ENCODE assay signal across 9 cellular contexts in the genomic region with DNA sequence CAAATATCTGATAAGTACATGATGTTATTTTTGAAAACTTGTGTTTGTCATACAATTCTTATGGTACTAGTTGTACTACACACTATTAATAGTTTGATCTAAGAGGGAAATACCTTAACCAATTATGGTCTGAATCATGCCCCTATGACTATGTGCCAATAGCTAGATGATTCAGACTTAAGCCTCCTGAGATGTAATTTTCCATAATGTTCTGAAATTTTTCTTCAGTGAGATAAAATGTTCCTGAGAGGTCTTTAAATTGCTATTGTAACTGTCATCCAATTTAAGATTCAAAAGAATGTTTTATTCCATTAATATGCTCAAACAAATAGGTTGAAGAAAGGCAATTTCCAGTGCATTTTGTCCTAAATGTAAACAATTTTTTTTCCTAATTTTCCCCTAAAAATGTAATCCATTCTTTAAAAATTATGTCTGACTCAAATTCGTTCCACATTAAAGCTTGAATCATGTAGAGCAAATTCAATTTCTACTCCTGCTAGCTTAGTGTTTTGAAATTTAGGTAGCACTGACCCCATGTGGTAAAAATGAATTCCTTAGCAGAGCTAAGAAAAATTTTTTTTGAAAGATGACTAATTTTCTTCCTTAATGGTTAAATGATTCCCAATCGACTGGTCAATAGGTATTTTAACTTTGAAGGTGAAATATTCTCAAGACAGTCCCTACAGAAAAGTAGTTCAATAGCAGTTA. TPM values are rescaled to one million over a fixed set of nuclear protein-coding genes. Genes with fewer than 3 reads are reported as not detected.
DNase-seq lines count a peak whose midpoint lies in the region; ATAC-seq and TF ChIP-seq lines count a peak whose summit lies in the region.
"Had no signal": no experiment of that assay in that cellular context is flagged by ENCODE, and none has a peak within 500 bp of the region (broad histone marks: within the 10 kb centered on the region; RNA-seq: fewer than 3 reads in every experiment).

No MANE protein-coding gene starts in this region.

- H3K27ac Mint-ChIP-seq in CD4-positive, alpha-beta T cell: no peak overlapping the region

- no peaks in the 10 kb centered on the region for H3K27me3 Mint-ChIP-seq in CD4-positive, alpha-beta T cell

- H3K4me3 Mint-ChIP-seq in CD4-positive, alpha-beta T cell: no peak overlapping the region

- no peaks in the 10 kb centered on the region for H3K9me3 ChIP-seq in skeletal muscle satellite cell (replicated peaks; ENCODE audit: low read length)
- no peaks in the 10 kb centered on the region for H3K9me3 ChIP-seq in CD4-positive, alpha-beta T cell (ENCODE audit: control insufficient read depth, low read length)

- H3K4me1 ChIP-seq in skeletal muscle satellite cell (ENCODE audit: control insufficient read depth, insufficient read depth, low read length): peaks cover 27% of the 10 kb centered on the region

- no peak overlapping the region for H3K4me3 ChIP-seq in NB4 (ENCODE audit: low read depth, low read length)
- H3K4me3 ChIP-seq in skeletal muscle satellite cell (ENCODE audit: low read length): no peak overlapping the region

- peak; percentile 2 for DNase-seq in NOMO-1 treated with DMSO at 0.1 percent for 48 hours (lab: John Stamatoyannopoulos, UW; ENCODE audit: unreplicated experiment)
- DNase-seq in NOMO-1 treated with dmso at 0.1 percent for 144 hours (lab: John Stamatoyannopoulos, UW; ENCODE audit: unreplicated experiment): no peak
- DNase-seq in NB4 (ENCODE audit: low read depth): peak; percentile 6
- peak; percentile 3 to 27 for DNase-seq in erythroblast (lab: John Stamatoyannopoulos, UW)
- DNase-seq in stimulated activated naive CD4-positive, alpha-beta T cell treated with Interleukin-2 at 50 U/mL for 16 hours (lab: John Stamatoyannopoulos, UW): no peak
- DNase-seq in CD4-positive, alpha-beta T cell: no peak
- DNase-seq: WERI-Rb-1 had no signal

- intact Hi-C loops in CD4-positive, alpha-beta T cell (cut with DNase I, micrococcal nuclease): no loop called here

- no peaks in the 10 kb centered on the region for H3K4me1 Mint-ChIP-seq in CD4-positive, alpha-beta T cell (ENCODE audit: low read depth)

- H3K27me3 ChIP-seq in skeletal muscle satellite cell (ENCODE audit: control insufficient read depth, insufficient read depth, low read length): no peaks in the 10 kb centered on the region
- no peaks in the 10 kb centered on the region for H3K27me3 ChIP-seq in CD4-positive, alpha-beta T cell (ENCODE audit: control insufficient read depth, insufficient read depth, low read length)

- no peak overlapping the region for H3K27ac ChIP-seq in CD4-positive, alpha-beta T cell (ENCODE audit: low read depth, low read length)
- H3K27ac ChIP-seq: WERI-Rb-1 had no signal

- CTCF ChIA-PET in CD4-positive, alpha-beta T cell (lab: Charles Lee): interaction anchor here (0.5 kb wide), 1 partner anchor 74 kb away, joined by 3 read pairs; no protein-coding TSS in a partner anchor

- H3K9ac ChIP-seq in skeletal muscle satellite cell (ENCODE audit: low read depth, low read length): peak overlapping the region; percentile 75

- TF ChIP-seq POLR2A in NB4 (IDR thresholded peaks at IDR 0.05; ENCODE audit: extremely low read depth, insufficient read length): no peak
- no peak for TF ChIP-seq POLR2A in erythroblast (IDR thresholded peaks at IDR 0.05; ENCODE audit: low read length)

- no peak for TF ChIP-seq CTCF in NB4 (IDR thresholded peaks at IDR 0.05; ENCODE audit: low read depth, low read length)
- TF ChIP-seq CTCF in CD4-positive, alpha-beta T cell (IDR thresholded peaks at IDR 0.05): no peak

- ATAC-seq in CD4-positive, alpha-beta T cell (ENCODE audit: poor library complexity): no peak
- ATAC-seq in HG02642 (IDR thresholded peaks at IDR 0.05; ENCODE audit: poor library complexity, unreplicated experiment): no peak

- H3K36me3 Mint-ChIP-seq in CD4-positive, alpha-beta T cell (ENCODE audit: low read depth): peaks cover 11% of the 10 kb centered on the region

- no peaks in the 10 kb centered on the region for H3K36me3 ChIP-seq in skeletal muscle satellite cell (ENCODE audit: insufficient read depth, low read length)
- H3K36me3 ChIP-seq: WERI-Rb-1 had no signal

- no peaks in the 10 kb centered on the region for H3K9me3 Mint-ChIP-seq in CD4-positive, alpha-beta T cell

- POLR2A ChIA-PET in CD4-positive, alpha-beta T cell (lab: Charles Lee): no interaction called here

- peak overlapping the region; percentile 59 for H3K4me2 ChIP-seq in skeletal muscle satellite cell (ENCODE audit: low read length)

RNA-seq across cellular contexts. Expression of a gene that starts 49.1 kb away (rescaled TPM):
- 10.7 and 14.2 TPM in 2 replicates for total RNA-seq in skeletal muscle satellite cell (2012; rRNA removed)
- total RNA-seq in CD4-positive, alpha-beta T cell: 1 to 10 TPM; 6.0 to 6.6 TPM

Comparison
In these comparisons a context has a peak if more than half of its experiments do, and no peak if none do; other contexts are left out.
1. DNase-seq: peak in NOMO-1 treated with DMSO at 0.1 percent for 48 hours (single experiment), NB4 (single experiment) and erythroblast (2 of 2); none in NOMO-1 treated with dmso at 0.1 percent for 144 hours (single experiment), stimulated activated naive CD4-positive, alpha-beta T cell treated with Interleukin-2 at 50 U/mL for 16 hours (single experiment) and CD4-positive, alpha-beta T cell (0 of 10).